In the genomic region with DNA sequence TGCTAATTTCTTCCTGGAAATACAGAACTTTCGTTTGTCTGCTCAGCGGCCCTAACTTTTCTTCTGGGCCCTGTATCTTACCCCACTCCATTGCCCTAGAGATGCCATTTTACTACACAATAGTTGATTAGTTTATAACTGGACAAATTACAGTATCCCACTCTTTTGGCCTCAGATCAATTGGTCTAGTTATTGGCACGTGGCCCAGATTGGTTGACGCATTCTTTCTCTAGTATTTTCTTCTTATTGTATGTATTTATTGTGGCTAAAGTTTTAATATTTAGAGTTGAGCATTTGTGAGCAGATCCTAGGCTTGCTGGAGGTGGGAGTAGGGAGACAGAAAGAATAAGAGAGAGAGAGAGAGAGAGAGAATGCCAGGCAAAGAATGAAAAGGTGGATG, we compare ENCODE assay signal across 1 cellular context.
A peak's percentile ranks its signal among the peaks of the same experiment; 100 is the strongest.
TF ChIP-seq lines count a peak whose summit lies in the region.

No MANE protein-coding gene starts in this region.

TF ChIP-seq in HepG2, 621 proteins besides CTCF, POLR2A, EP300 and RAD21 (continued from another document):
- TF ChIP-seq MNT (IDR thresholded peaks at IDR 0.05) (peak; percentile 14; the same call in 1 of the 2 replicates), SYNCRIP (IDR thresholded peaks at IDR 0.05; ENCODE audit: insufficient read depth, low read depth, low read length) (no peak), MAF1 (CRISPR knock-in tag; IDR thresholded peaks at IDR 0.05; ENCODE audit: borderline replicate concordance) (no peak), ARNTL (CRISPR knock-in tag; IDR thresholded peaks at IDR 0.05) (no peak)
